9 cellular contexts compared by ENCODE assay signal in genomic region chr2:73112026-73112912, GRCh38. TPM values are rescaled to one million over a fixed set of nuclear protein-coding genes. Genes with fewer than 3 reads are reported as not detected.
DNase-seq lines count a peak whose midpoint lies in the region; ATAC-seq, FAIRE-seq and TF ChIP-seq lines count a peak whose summit lies in the region.
"Had no signal": no experiment of that assay in that cellular context is flagged by ENCODE, and none has a peak within 500 bp of the region (broad histone marks: within the 10 kb centered on the region; RNA-seq: fewer than 3 reads in every experiment).

No MANE protein-coding gene starts in this region.

- H3K27ac ChIP-seq in OCI-LY7 (ENCODE audit: low read depth, low read length, poor library complexity, severe bottlenecking) (no peak overlapping the region), GM12878 (ENCODE audit: control insufficient read depth, insufficient read depth) (no peak overlapping the region), spleen (peak overlapping the region; percentile 67 to 90 (median 86))

- H3K36me3 ChIP-seq in OCI-LY7 (ENCODE audit: insufficient read depth, low read length): no peaks in the 10 kb centered on the region
- no peaks in the 10 kb centered on the region for H3K36me3 ChIP-seq in GM12878 (ENCODE audit: control insufficient read depth in 2 of 2, insufficient read depth in 2 of 2, low read length in 1 of 2)
- no peaks in the 10 kb centered on the region for H3K36me3 ChIP-seq in spleen

- H3K4me3 ChIP-seq in OCI-LY7 (ENCODE audit: low read depth, low read length, poor library complexity, severe bottlenecking) (peak overlapping the region; percentile 50), GM12878 (peak overlapping the region; percentile 60; the same call in 1 of the 2 replicates), spleen (peak overlapping the region; percentile 62 to 96 (median 75))

- peaks cover 6 to 17% of the 10 kb centered on the region in 2 experiments for H3K27me3 ChIP-seq in GM12878 (replicated peaks in 1 of 2; ENCODE audit: control insufficient read depth in 2 of 2, insufficient read depth in 2 of 2, low read length in 1 of 2)
- peaks cover 0 to 32% (median 0%) of the 10 kb centered on the region in 7 donors for H3K27me3 ChIP-seq in spleen (replicated peaks in 1 of 7)

- BruUV-seq in OCI-LY7 (replicated peaks; lab: Mats Ljungman, UMichigan) (no TSS peak), GM12878 (replicated peaks; lab: Mats Ljungman, UMichigan) (no TSS peak)

- SMC1A ChIA-PET in GM12878 (lab: Charles Lee; ENCODE audit: uncharacterized antibody, unreplicated experiment): no interaction called here

- H3K4me1 ChIP-seq in OCI-LY7 (ENCODE audit: insufficient read depth, low read length, poor library complexity, severe bottlenecking) (no peaks in the 10 kb centered on the region), GM12878 (ENCODE audit: control insufficient read depth, insufficient read depth, low read length) (no peaks in the 10 kb centered on the region), spleen (peaks cover 3 to 61% (median 35%) of the 10 kb centered on the region in 6 donors)

- H3K9me2 ChIP-seq in OCI-LY7 (ENCODE audit: insufficient read depth, low read length): no peaks in the 10 kb centered on the region

- intact Hi-C loops in OCI-LY7 (cut with micrococcal nuclease; ENCODE audit: unreplicated experiment): no loop called here
- intact Hi-C loops in GM12878 (cut with micrococcal nuclease; ENCODE audit: unreplicated experiment): no loop called here
- intact Hi-C loops in spleen (cut with DNase I; ENCODE audit: low total_unique reads): no loop called here

- CTCF ChIA-PET in OCI-LY7 (lab: Charles Lee; ENCODE audit: unreplicated experiment) (no interaction called here), GM12878 (lab: Yijun Ruan, JAX) (no interaction called here)

- H4K20me1 ChIP-seq in OCI-LY7 (ENCODE audit: insufficient read depth, low read length): no peaks in the 10 kb centered on the region
- H4K20me1 ChIP-seq in GM12878 (ENCODE audit: control insufficient read depth, insufficient read depth): no peaks in the 10 kb centered on the region

- WGBS in GM12878 (ENCODE audit: insufficient coverage, insufficient replicate concordance, low lambda C conversion rate, missing lambda C conversion rate): 10% methylated on average over 65 of the region's 88 CpGs
- WGBS in spleen, 5 donors: 3 to 12% (median 3%) methylated on average over 15 to 88 of the region's 88 CpGs

- ATAC-seq in HG02623 (IDR thresholded peaks at IDR 0.05; ENCODE audit: unreplicated experiment): peak; percentile 17
- no peak for ATAC-seq in GM12878

- TF ChIP-seq RAD21 in GM12878 (IDR thresholded peaks at IDR 0.05; ENCODE audit: insufficient read depth, low read depth, low read length): no peak

- H2AFZ ChIP-seq in OCI-LY7 (ENCODE audit: low read length) (no peak overlapping the region), GM12878 (ENCODE audit: control insufficient read depth, low read depth, low read length) (no peak overlapping the region)

- no peak overlapping the region for H3K9ac ChIP-seq in GM12878 (ENCODE audit: control insufficient read depth, insufficient read depth, low read length)

- DNase-seq in NCI-H1436 (lab: John Stamatoyannopoulos, UW): peak; percentile 9
- DNase-seq in NCI-H1436 treated with DMSO at 0.1 percent for 48 hours (lab: John Stamatoyannopoulos, UW): no peak
- no peak for DNase-seq in OCI-LY7 (ENCODE audit: low spot score)
- DNase-seq in GM12878 (ENCODE audit: low read depth, low spot score): no peak
- peak; percentile 49 for DNase-seq in iPS-NIHi11 (ENCODE audit: low spot score)
- peak; percentile 85 for DNase-seq in spleen
- no peak for DNase-seq in OCI-M1 (lab: John Stamatoyannopoulos, UW)
- DNase-seq: DND-41 had no signal

- no peak for FAIRE-seq in GM12878 (lab: Jason Lieb, UNC)

- POLR2A ChIA-PET in OCI-LY7 (lab: Charles Lee) (no interaction called here), GM12878 (lab: Charles Lee) (no interaction called here)

- no peaks in the 10 kb centered on the region for H3K79me2 ChIP-seq in OCI-LY7 (ENCODE audit: insufficient read depth, low read depth, low read length)
- H3K79me2 ChIP-seq in GM12878 (ENCODE audit: control insufficient read depth, insufficient read depth, low read length): no peaks in the 10 kb centered on the region

- TF ChIP-seq CTCF in OCI-LY7 (conservative IDR thresholded peaks at IDR 0.05; ENCODE audit: low read length): no peak
- no peak for TF ChIP-seq CTCF in GM12878 (IDR thresholded peaks at IDR 0.05 in 2 of 3, conservative IDR thresholded peaks at IDR 0.05 in 1 of 3; ENCODE audit: control insufficient read depth in 2 of 3, extremely low read depth in 1 of 3, insufficient read depth in 1 of 3, low read depth in 3 of 3, low read length in 3 of 3)
- no peak for TF ChIP-seq CTCF in spleen (IDR thresholded peaks at IDR 0.05 in 8 of 11, conservative IDR thresholded peaks at IDR 0.05 in 3 of 11)

- H3K4me2 ChIP-seq in OCI-LY7 (ENCODE audit: low read length) (peak overlapping the region; percentile 61; the same call in 1 of the 2 replicates), GM12878 (ENCODE audit: control insufficient read depth, insufficient read depth) (peak overlapping the region; percentile 77; the same call in 1 of the 2 replicates)

- no peak for TF ChIP-seq EP300 in GM12878 (IDR thresholded peaks at IDR 0.05; ENCODE audit: borderline replicate concordance in 1 of 2, control insufficient read depth in 1 of 2, low read depth in 2 of 2, low read length in 2 of 2)

- RAD21 ChIA-PET in GM12878 (lab: Charles Lee; ENCODE audit: unreplicated experiment): no interaction called here

- in situ Hi-C loops in GM12878 (cut with MboI): no loop called here

- H3K9me3 ChIP-seq in OCI-LY7 (ENCODE audit: low read length) (no peaks in the 10 kb centered on the region), GM12878 (replicated peaks; ENCODE audit: control insufficient read depth, insufficient read depth, low read length) (no peaks in the 10 kb centered on the region), spleen (no peaks in the 10 kb centered on the region)

- TF ChIP-seq POLR2A in GM12878 (IDR thresholded peaks at IDR 0.05; ENCODE audit: low read depth, low read length) (no peak), spleen (IDR thresholded peaks at IDR 0.05) (no peak)

TF ChIP-seq in GM12878, 131 proteins besides CTCF, POLR2A, EP300 and RAD21 (continues in another document):
- TF ChIP-seq YBX1 (IDR thresholded peaks at IDR 0.05) (no peak), DPF2 (IDR thresholded peaks at IDR 0.05) (no peak), MYB (IDR thresholded peaks at IDR 0.05; ENCODE audit: borderline replicate concordance, low read depth, low read length) (no peak)

RNA-seq across cellular contexts. Expression of gene RAB11FIP5, which starts 0.5 kb away (rescaled TPM):
- total RNA-seq in OCI-LY7 (2014; rRNA removed; shearing (Covaris generic)): 0.05 and 0.13 TPM in 2 replicates
- total RNA-seq in OCI-LY7 (2022) (0.66 TPM in 1 of 2 replicates, not detected in the other), GM12878 (2014; rRNA removed) (not detected in 2 replicates), GM12878 (2014; rRNA removed; fragmentation: Illumina TruSeq; extraction: Trizol) (not detected in 2 replicates), GM12878 (2021) (0.05 and 0.08 TPM in 2 replicates), spleen (100 to 1,000 TPM in 4 of 7 donors, 10 to 100 TPM in 3; 43.2 to 127 (median 101) TPM)
- 0.06 TPM in 1 of 2 replicates, not detected in the other for total RNA-seq in GM12878 (2013; cell fraction: nucleolus; rRNA removed)
- 0.05 TPM for polyA plus RNA-seq in GM12878 (2011; ENCODE audit: low read depth)
- polyA plus RNA-seq in GM12878 (2011; rRNA removed) (0.01 and 0.20 TPM in 2 replicates), GM12878 (2014; fragmentation: Illumina TruSeq; extraction: Trizol) (not detected in 2 replicates), GM12878 (2014; fragmentation: Nextera tagmentation; extraction: Ambion mirVana) (under 1 TPM in 1 of 2 experiments, not detected in 1; 0.07 TPM), GM12878 (2014; rRNA removed) (0.03 and 0.08 TPM in 2 replicates), GM12878 (2016; fragmentation: Nextera tagmentation; extraction: Ambion mirVana) (not detected), spleen (10 to 100 TPM in 2 of 3 donors, 1 to 10 TPM in 1; 9.5 to 42.9 (median 14.2) TPM)
- polyA plus RNA-seq in GM12878 (2011; cell fraction: cytosol; rRNA removed): 0.02 and 0.07 TPM in 2 replicates
- polyA plus RNA-seq in GM12878 (2011; cell fraction: nucleus; rRNA removed): 0.01 and 0.07 TPM in 2 replicates
- polyA plus RNA-seq in GM12878 (2012): 0.25 and 0.28 TPM in 2 replicates
- 0.07 TPM in 1 of 2 replicates, not detected in the other for polyA minus RNA-seq in GM12878 (2011; rRNA and poly(A)+ RNA removed)
- 0.42 TPM in 1 of 2 replicates, not detected in the other for polyA minus RNA-seq in GM12878 (2011; cell fraction: cytosol; rRNA and poly(A)+ RNA removed)
- polyA minus RNA-seq in GM12878 (2011; cell fraction: nucleus; rRNA and poly(A)+ RNA removed): not detected in 2 replicates

RNA-seq across cellular contexts. Expression of gene SFXN5, which starts 40.8 kb away (rescaled TPM):
- total RNA-seq in OCI-LY7 (2014; rRNA removed; shearing (Covaris generic)): 4.5 and 7.8 TPM in 2 replicates
- 9.9 and 10.5 TPM in 2 replicates for total RNA-seq in OCI-LY7 (2022)
- 10.4 and 11.9 TPM in 2 replicates for total RNA-seq in GM12878 (2013; cell fraction: nucleolus; rRNA removed)
- 7.4 and 10.7 TPM in 2 replicates for total RNA-seq in GM12878 (2014; rRNA removed)
- total RNA-seq in GM12878 (2014; rRNA removed; fragmentation: Illumina TruSeq; extraction: Trizol): 6.4 and 7.4 TPM in 2 replicates
- 11.5 and 12.2 TPM in 2 replicates for total RNA-seq in GM12878 (2021)
- 2.0 TPM for polyA plus RNA-seq in GM12878 (2011; ENCODE audit: low read depth)
- polyA plus RNA-seq in GM12878 (2011; rRNA removed): 5.8 and 13.4 TPM in 2 replicates
- polyA plus RNA-seq in GM12878 (2011; cell fraction: cytosol; rRNA removed): 11.0 and 13.0 TPM in 2 replicates
- 26.1 and 28.2 TPM in 2 replicates for polyA plus RNA-seq in GM12878 (2011; cell fraction: nucleus; rRNA removed)
- 3.8 and 4.3 TPM in 2 replicates for polyA plus RNA-seq in GM12878 (2012)
- polyA plus RNA-seq in GM12878 (2014; fragmentation: Illumina TruSeq; extraction: Trizol): 11.7 and 15.4 TPM in 2 replicates
- polyA plus RNA-seq in GM12878 (2014; fragmentation: Nextera tagmentation; extraction: Ambion mirVana): 1 to 10 TPM; 3.3 to 4.0 TPM
- polyA plus RNA-seq in GM12878 (2014; rRNA removed): 10.3 and 10.6 TPM in 2 replicates
- 10 to 100 TPM; 15.7 to 15.9 TPM for polyA plus RNA-seq in GM12878 (2016; fragmentation: Nextera tagmentation; extraction: Ambion mirVana)
- polyA minus RNA-seq in GM12878 (2011; rRNA and poly(A)+ RNA removed): 8.9 and 12.1 TPM in 2 replicates
- 2.2 and 3.7 TPM in 2 replicates for polyA minus RNA-seq in GM12878 (2011; cell fraction: cytosol; rRNA and poly(A)+ RNA removed)
- polyA minus RNA-seq in GM12878 (2011; cell fraction: nucleus; rRNA and poly(A)+ RNA removed): 9.7 and 19.6 TPM in 2 replicates
- 10 to 100 TPM; 18.8 to 41.4 (median 29.0) TPM for total RNA-seq in spleen
- polyA plus RNA-seq in spleen: 1 to 10 TPM; 2.6 to 9.0 (median 5.4) TPM

Comparison
In these comparisons a context has a peak if more than half of its experiments do, and no peak if none do; other contexts are left out.
1. DNase-seq: peak in NCI-H1436 (single experiment), iPS-NIHi11 (single experiment) and spleen (single experiment); none in NCI-H1436 treated with DMSO at 0.1 percent for 48 hours (single experiment), OCI-LY7 (single experiment), GM12878 (single experiment) and OCI-M1 (single experiment).
2. H3K27ac ChIP-seq: peak in spleen (8 of 8); none in OCI-LY7 (single experiment) and GM12878 (single experiment).
3. RNA of gene RAB11FIP5, which starts 0.5 kb away (total RNA-seq): 43.2 to 127 TPM in spleen; 0.05 to 0.66 TPM in OCI-LY7 and 0.05 to 0.08 TPM in GM12878; every median in the first group is over 10 times any median in the second.
4. Peak in every context shown above with its lines, with median percentiles within 50 percentile points of each other: H3K4me3 ChIP-seq.